Comparison of ENCODE assay signal across 1 cellular context in genomic region chr16:19093631-19094541, GRCh38.
TF ChIP-seq lines count a peak whose summit lies in the region.

No MANE protein-coding gene starts in this region.

TF ChIP-seq in HepG2, 621 proteins besides CTCF, POLR2A, EP300 and RAD21 (continued from another document and continues in another):
- TF ChIP-seq GPBP1L1 (CRISPR knock-in tag; IDR thresholded peaks at IDR 0.05) (no peak), POLR2AphosphoS5 (IDR thresholded peaks at IDR 0.05; ENCODE audit: low read depth, low read length) (0 out of 2 replicates have a peak, but pooled peaks have one; percentile 33), SETDB1 (CRISPR knock-in tag; IDR thresholded peaks at IDR 0.05; ENCODE audit: borderline replicate concordance) (no peak), MED8 (CRISPR knock-in tag; IDR thresholded peaks at IDR 0.05; ENCODE audit: insufficient replicate concordance) (no peak), ISL2 (CRISPR knock-in tag; IDR thresholded peaks at IDR 0.05) (peak; percentile 35; the same call in 1 of the 2 replicates), DMTF1 (CRISPR knock-in tag; IDR thresholded peaks at IDR 0.05) (no peak), DMAP1 (CRISPR knock-in tag; IDR thresholded peaks at IDR 0.05) (no peak), ZNF562 (CRISPR knock-in tag; IDR thresholded peaks at IDR 0.05; ENCODE audit: borderline replicate concordance) (no peak), ZFP37 (CRISPR knock-in tag; IDR thresholded peaks at IDR 0.05; ENCODE audit: borderline replicate concordance) (0 out of 2 replicates have a peak, but pooled peaks have one; percentile 46), TFDP2 (CRISPR knock-in tag; IDR thresholded peaks at IDR 0.05) (no peak), ZBTB14 (CRISPR knock-in tag; IDR thresholded peaks at IDR 0.05) (no peak), ZNF776 (CRISPR knock-in tag; IDR thresholded peaks at IDR 0.05) (no peak), HMG20A (CRISPR knock-in tag; IDR thresholded peaks at IDR 0.05; ENCODE audit: borderline replicate concordance) (no peak), ZNF850 (CRISPR knock-in tag; conservative IDR thresholded peaks at IDR 0.05) (no peak), CENPBD1 (CRISPR knock-in tag; IDR thresholded peaks at IDR 0.05; ENCODE audit: borderline replicate concordance, low read depth) (no peak), ZNF501 (CRISPR knock-in tag; IDR thresholded peaks at IDR 0.05) (0 out of 2 replicates have a peak, but pooled peaks have one; percentile 58), ARNT (IDR thresholded peaks at IDR 0.05) (no peak), TCF7 (IDR thresholded peaks at IDR 0.05; ENCODE audit: low read depth) (no peak), ARNTL (CRISPR knock-in tag; IDR thresholded peaks at IDR 0.05) (no peak), ZNF20 (CRISPR knock-in tag; IDR thresholded peaks at IDR 0.05) (no peak), ZNF160 (CRISPR knock-in tag; IDR thresholded peaks at IDR 0.05) (no peak), MYC (CRISPR knock-in tag; IDR thresholded peaks at IDR 0.05; ENCODE audit: borderline replicate concordance) (peak; percentile 41; the same call in 1 of the 2 replicates), AGO2 (optimal IDR thresholded peaks at IDR 0.05; ENCODE audit: low read depth, low read length) (no peak), GZF1 (CRISPR knock-in tag; IDR thresholded peaks at IDR 0.05) (no peak), NPAS2 (CRISPR knock-in tag; IDR thresholded peaks at IDR 0.05; ENCODE audit: borderline replicate concordance) (no peak), TFAP4 (IDR thresholded peaks at IDR 0.05; ENCODE audit: borderline replicate concordance, low read depth) (peak; percentile 58; the same call in 1 of the 2 replicates), ZSCAN31 (CRISPR knock-in tag; IDR thresholded peaks at IDR 0.05; ENCODE audit: low read depth) (no peak), HNF4G (IDR thresholded peaks at IDR 0.05; ENCODE audit: borderline replicate concordance, low read depth, low read length) (0 out of 2 replicates have a peak, but pooled peaks have one; percentile 38), HNF4G (CRISPR knock-in tag; IDR thresholded peaks at IDR 0.05; ENCODE audit: borderline replicate concordance, low read depth) (0 out of 2 replicates have a peak, but pooled peaks have one; percentile 11), TCF7L2 (IDR thresholded peaks at IDR 0.05; ENCODE audit: low read depth, low read length) (no peak), KDM2A (CRISPR knock-in tag; IDR thresholded peaks at IDR 0.05; ENCODE audit: borderline replicate concordance, low read depth) (no peak), E2F1 (CRISPR knock-in tag; IDR thresholded peaks at IDR 0.05) (no peak), POLR2G (IDR thresholded peaks at IDR 0.05; ENCODE audit: low read depth, low read length) (no peak), ZFP62 (CRISPR knock-in tag; IDR thresholded peaks at IDR 0.05) (0 out of 2 replicates have a peak, but pooled peaks have one; percentile 30), DNMT3B (CRISPR knock-in tag; conservative IDR thresholded peaks at IDR 0.05) (0 out of 2 replicates have a peak, but pooled peaks have one; percentile 52), ZFP36L1 (CRISPR knock-in tag; IDR thresholded peaks at IDR 0.05) (no peak), ETV6 (CRISPR knock-in tag; conservative IDR thresholded peaks at IDR 0.05) (no peak), ZNF773 (CRISPR knock-in tag; IDR thresholded peaks at IDR 0.05; ENCODE audit: borderline replicate concordance) (no peak), ZNF672 (CRISPR knock-in tag; IDR thresholded peaks at IDR 0.05) (no peak), RCOR2 (CRISPR knock-in tag; IDR thresholded peaks at IDR 0.05) (peak; percentile 67), KDM1A (CRISPR knock-in tag; IDR thresholded peaks at IDR 0.05) (0 out of 2 replicates have a peak, but pooled peaks have one; percentile 1), BCL6 (CRISPR knock-in tag; IDR thresholded peaks at IDR 0.05) (no peak), ZNF34 (CRISPR knock-in tag; IDR thresholded peaks at IDR 0.05; ENCODE audit: borderline replicate concordance) (no peak), ZNF362 (CRISPR knock-in tag; IDR thresholded peaks at IDR 0.05; ENCODE audit: borderline replicate concordance) (no peak), ZNF549 (CRISPR knock-in tag; IDR thresholded peaks at IDR 0.05) (no peak), ZNF225 (CRISPR knock-in tag; IDR thresholded peaks at IDR 0.05) (no peak), SNAPC4 (CRISPR knock-in tag; IDR thresholded peaks at IDR 0.05) (no peak), ZNF737 (CRISPR knock-in tag; IDR thresholded peaks at IDR 0.05; ENCODE audit: borderline replicate concordance) (no peak; the same call in 1 of the 2 replicates), SP2 (CRISPR knock-in tag; IDR thresholded peaks at IDR 0.05) (no peak), KAT7 (CRISPR knock-in tag; IDR thresholded peaks at IDR 0.05; ENCODE audit: borderline replicate concordance) (peak; percentile 10; the same call in 1 of the 2 replicates), ZNF574 (CRISPR knock-in tag; IDR thresholded peaks at IDR 0.05) (no peak), TAF15 (IDR thresholded peaks at IDR 0.05; ENCODE audit: low read depth, low read length, poor library complexity, severe bottlenecking) (no peak)
